In genomic region chr6:159919011-159919511, GRCh38 we compare ENCODE assay signal across 1 cellular context.
TF ChIP-seq lines count a peak whose summit lies in the region.

No MANE protein-coding gene starts in this region.

TF ChIP-seq in IMR-90, 13 proteins besides CTCF, POLR2A, EP300 and RAD21 (continued from another document):
- no peak for TF ChIP-seq ELK1 (IDR thresholded peaks at IDR 0.05; ENCODE audit: borderline replicate concordance, low read depth, low read length)
- TF ChIP-seq FOS (IDR thresholded peaks at IDR 0.05; ENCODE audit: low read depth, low read length) = no peak
- no peak for TF ChIP-seq RCOR1 (IDR thresholded peaks at IDR 0.05; ENCODE audit: insufficient replicate concordance, low read length)
TF ChIP-seq in IMR-90: peak in this region for 0.
